ENCODE assay signal across 13 cellular contexts in genomic region chr5:92559743-92560142, GRCh38.
DNase-seq lines count a peak whose midpoint lies in the region; ATAC-seq and TF ChIP-seq lines count a peak whose summit lies in the region.
"Had no signal": no experiment of that assay in that cellular context is flagged by ENCODE, and none has a peak within 500 bp of the region (broad histone marks: within the 10 kb centered on the region; RNA-seq: fewer than 3 reads in every experiment).

No MANE protein-coding gene starts in this region.

- no peaks in the 10 kb centered on the region for H3K4me1 Mint-ChIP-seq in CD8-positive, alpha-beta memory T cell

- no peaks in the 10 kb centered on the region for H3K27me3 Mint-ChIP-seq in CD8-positive, alpha-beta memory T cell

- no peak for TF ChIP-seq EP300 in SK-N-SH (IDR thresholded peaks at IDR 0.05; ENCODE audit: borderline replicate concordance in 1 of 2, low read depth in 1 of 2, low read length in 1 of 2)

- peaks cover 0 to 20% (median 0%) of the 10 kb centered on the region in 5 donors for H3K9me3 Mint-ChIP-seq in CD8-positive, alpha-beta memory T cell

- no peaks in the 10 kb centered on the region for H3K36me3 Mint-ChIP-seq in CD8-positive, alpha-beta memory T cell

- WGBS in SK-N-SH (ENCODE audit: low lambda C conversion rate): 82% methylated on average over 3 of the region's 3 CpGs

- H3K4me3 Mint-ChIP-seq in CD8-positive, alpha-beta memory T cell: no peak overlapping the region

- 0 out of 2 replicates have a peak overlapping the region, but pooled peaks have one; percentile 45 for H3K4me2 ChIP-seq in SK-N-SH

- no peaks in the 10 kb centered on the region for H3K9me2 ChIP-seq in SK-N-SH

- TF ChIP-seq RAD21 in SK-N-SH (IDR thresholded peaks at IDR 0.05; ENCODE audit: low read length): no peak

- POLR2A ChIA-PET in SK-N-SH (lab: Yijun Ruan, JAX): no interaction called here
- POLR2A ChIA-PET in CD8-positive, alpha-beta memory T cell (lab: Charles Lee): no interaction called here

- H3K27ac ChIP-seq in SK-N-SH (ENCODE audit: low read depth in 2 of 2, low read length in 1 of 2): peak overlapping the region in 1 of 2 experiments; percentile 58; a peak in 2 of 4 replicates
- H3K27ac ChIP-seq in SJSA1: peak overlapping the region; percentile 7; the same call in 1 of the 2 replicates
- H3K27ac ChIP-seq in CD8-positive, alpha-beta memory T cell (ENCODE audit: low read depth, low read length): no peak overlapping the region

- DNase-seq in SK-N-SH (no peak), SJSA1 (ENCODE audit: low read depth in 1 of 2, low spot score in 2 of 2) (peak in 1 of 2 experiments; percentile 42), fibroblast of the conjunctiva (ENCODE audit: low read depth) (peak; percentile 51), ecto neural progenitor cell (ENCODE audit: low spot score) (no peak), NK-92 (lab: John Stamatoyannopoulos, UW; ENCODE audit: unreplicated experiment) (no peak)
- no peak for DNase-seq in CD8-positive, alpha-beta memory T cell
- DNase-seq: activated CD4-positive, alpha-beta T cell treated with anti-CD3 and anti-CD28 coated beads for 48 hours; activated gamma-delta T cell; AML-193; effector memory CD4-positive, alpha-beta T cell; NCI-H510A had no signal

- H3K4me1 ChIP-seq in SK-N-SH (ENCODE audit: control insufficient read depth in 1 of 2, insufficient read depth in 2 of 2, low read depth in 1 of 2, low read length in 1 of 2): peaks cover 0 to 27% of the 10 kb centered on the region in 2 experiments; a peak in 3 of 4 replicates
- H3K4me1 ChIP-seq in SJSA1 (replicated peaks): peaks cover 34% of the 10 kb centered on the region
- H3K4me1 ChIP-seq in CD8-positive, alpha-beta memory T cell (ENCODE audit: insufficient read depth, low read length): no peaks in the 10 kb centered on the region

- H3K27me3 ChIP-seq in SK-N-SH (ENCODE audit: insufficient read depth): no peaks in the 10 kb centered on the region
- H3K27me3 ChIP-seq in SJSA1 (replicated peaks): no peaks in the 10 kb centered on the region
- H3K27me3 ChIP-seq in CD8-positive, alpha-beta memory T cell (ENCODE audit: insufficient read depth, low read length, poor library complexity, severe bottlenecking): no peaks in the 10 kb centered on the region

- CTCF ChIA-PET in SK-N-SH (lab: Yijun Ruan, JAX): no interaction called here
- CTCF ChIA-PET in CD8-positive, alpha-beta memory T cell (lab: Charles Lee): no interaction called here

- no peak for ATAC-seq in SK-N-SH treated with all-trans-retinoic acid at 6 μM for 48 hours
- no peak for ATAC-seq in activated CD4-positive, CD25-positive, alpha-beta regulatory T cell treated with anti-CD3 and anti-CD28 coated beads, Interleukin-2, amount 50 U/mL, for 24 hours

- no peak for TF ChIP-seq CTCF in SK-N-SH (IDR thresholded peaks at IDR 0.05)

- H3K79me2 ChIP-seq in SK-N-SH (ENCODE audit: insufficient read depth): no peaks in the 10 kb centered on the region

- 0 out of 2 replicates have a peak overlapping the region, but pooled peaks have one; percentile 48 for H2AFZ ChIP-seq in SK-N-SH (ENCODE audit: low read depth)

- H3K36me3 ChIP-seq in SK-N-SH (replicated peaks in 1 of 2; ENCODE audit: control insufficient read depth in 1 of 2, insufficient read depth in 2 of 2, low read length in 1 of 2): no peaks in the 10 kb centered on the region
- H3K36me3 ChIP-seq in SJSA1: no peaks in the 10 kb centered on the region
- H3K36me3 ChIP-seq in CD8-positive, alpha-beta memory T cell (ENCODE audit: insufficient read depth, low read length): no peaks in the 10 kb centered on the region

- no peak overlapping the region for H3K27ac Mint-ChIP-seq in CD8-positive, alpha-beta memory T cell

- no peaks in the 10 kb centered on the region for H4K20me1 ChIP-seq in SK-N-SH (ENCODE audit: insufficient read depth)

- peaks cover 16% of the 10 kb centered on the region for H3F3A ChIP-seq in SK-N-SH (replicated peaks; ENCODE audit: insufficient read depth)

- H3K9me3 ChIP-seq in SK-N-SH (no peaks in the 10 kb centered on the region), SJSA1 (replicated peaks) (no peaks in the 10 kb centered on the region)
- no peaks in the 10 kb centered on the region for H3K9me3 ChIP-seq in CD8-positive, alpha-beta memory T cell (ENCODE audit: low read length)

- H3K4me3 ChIP-seq in SK-N-SH (ENCODE audit: low read depth in 2 of 2, low read length in 1 of 2) (no peak overlapping the region), SJSA1 (no peak overlapping the region)
- H3K4me3 ChIP-seq in CD8-positive, alpha-beta memory T cell (ENCODE audit: low read length): no peak overlapping the region

- H3K9ac ChIP-seq in SK-N-SH: no peak overlapping the region

TF ChIP-seq in SK-N-SH, 30 proteins besides CTCF, POLR2A, EP300 and RAD21 (continues in another document):
- TF ChIP-seq GABPA (IDR thresholded peaks at IDR 0.05; ENCODE audit: low read depth) (no peak), TCF12 (IDR thresholded peaks at IDR 0.05) (no peak), PBX3 (IDR thresholded peaks at IDR 0.05) (no peak), JUND (IDR thresholded peaks at IDR 0.05) (no peak), TEAD4 (IDR thresholded peaks at IDR 0.05; ENCODE audit: borderline replicate concordance, insufficient read depth) (no peak), RFX5 (IDR thresholded peaks at IDR 0.05; ENCODE audit: low read length) (no peak), USF1 (IDR thresholded peaks at IDR 0.05; ENCODE audit: borderline replicate concordance, low read depth) (no peak), SIN3A (IDR thresholded peaks at IDR 0.05; ENCODE audit: borderline replicate concordance, low read depth, low read length) (no peak), POLR2AphosphoS5 (IDR thresholded peaks at IDR 0.05; ENCODE audit: low read depth, low read length) (no peak), FOXJ3 (CRISPR knock-in tag; IDR thresholded peaks at IDR 0.05) (no peak), FOXM1 (IDR thresholded peaks at IDR 0.05; ENCODE audit: low read depth) (no peak), MAX (IDR thresholded peaks at IDR 0.05; ENCODE audit: low read depth) (no peak), FOSL2 (IDR thresholded peaks at IDR 0.05; ENCODE audit: borderline replicate concordance, low read depth) (no peak), RXRA (IDR thresholded peaks at IDR 0.05; ENCODE audit: borderline replicate concordance, low read depth) (no peak)

TF ChIP-seq in SK-N-SH treated with all-trans-retinoic acid at 6 μM for 48 hours, 23 proteins besides CTCF, POLR2A, EP300 and RAD21 (continues in another document):
- no peak for TF ChIP-seq RARB (CRISPR knock-in tag; IDR thresholded peaks at IDR 0.05)
- TF ChIP-seq PPARA (CRISPR knock-in tag; IDR thresholded peaks at IDR 0.05; ENCODE audit: borderline replicate concordance): no peak
- no peak for TF ChIP-seq CREB5 (CRISPR knock-in tag; IDR thresholded peaks at IDR 0.05; ENCODE audit: low read depth)
- no peak for TF ChIP-seq CSRNP3 (CRISPR knock-in tag; IDR thresholded peaks at IDR 0.05)
- TF ChIP-seq CSDC2 (CRISPR knock-in tag; IDR thresholded peaks at IDR 0.05): no peak
- no peak for TF ChIP-seq TSHZ2 (CRISPR knock-in tag; IDR thresholded peaks at IDR 0.05)
- TF ChIP-seq BACH2 (CRISPR knock-in tag; IDR thresholded peaks at IDR 0.05; ENCODE audit: borderline replicate concordance): no peak
- TF ChIP-seq ISL1 (CRISPR knock-in tag; IDR thresholded peaks at IDR 0.05): no peak
- no peak for TF ChIP-seq ZNF565 (CRISPR knock-in tag; conservative IDR thresholded peaks at IDR 0.05; ENCODE audit: low read depth)
- TF ChIP-seq ARNTL (CRISPR knock-in tag; IDR thresholded peaks at IDR 0.05; ENCODE audit: borderline replicate concordance, low read depth): no peak
